1 cellular context compared by ENCODE assay signal in the genomic region with DNA sequence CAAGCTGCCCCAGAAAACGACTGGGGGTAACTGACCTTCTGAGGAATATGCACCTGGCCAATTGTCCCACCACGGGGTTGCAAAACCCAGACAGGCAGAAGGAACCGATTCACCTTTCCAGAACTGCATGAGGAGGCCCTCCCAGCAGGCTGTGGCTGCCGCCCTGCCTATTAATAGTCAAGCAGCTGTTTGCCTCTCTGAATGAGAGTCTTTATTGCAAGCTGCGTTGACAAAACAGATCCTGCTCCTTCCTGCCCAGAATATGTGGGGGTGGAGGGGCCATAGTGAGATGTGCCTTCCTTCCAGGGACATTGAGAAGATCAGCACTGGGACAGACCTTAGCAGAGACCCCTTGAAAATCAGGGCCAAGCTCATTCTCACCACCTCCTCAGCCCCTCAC.
TF ChIP-seq lines count a peak whose summit lies in the region.

No MANE protein-coding gene starts in this region.

TF ChIP-seq in GM23338, 12 proteins besides CTCF, POLR2A, EP300 and RAD21 (continued from another document):
- TF ChIP-seq, protein P1, sequence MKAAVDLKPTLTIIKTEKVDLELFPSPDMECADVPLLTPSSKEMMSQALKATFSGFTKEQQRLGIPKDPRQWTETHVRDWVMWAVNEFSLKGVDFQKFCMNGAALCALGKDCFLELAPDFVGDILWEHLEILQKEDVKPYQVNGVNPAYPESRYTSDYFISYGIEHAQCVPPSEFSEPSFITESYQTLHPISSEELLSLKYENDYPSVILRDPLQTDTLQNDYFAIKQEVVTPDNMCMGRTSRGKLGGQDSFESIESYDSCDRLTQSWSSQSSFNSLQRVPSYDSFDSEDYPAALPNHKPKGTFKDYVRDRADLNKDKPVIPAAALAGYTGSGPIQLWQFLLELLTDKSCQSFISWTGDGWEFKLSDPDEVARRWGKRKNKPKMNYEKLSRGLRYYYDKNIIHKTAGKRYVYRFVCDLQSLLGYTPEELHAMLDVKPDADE (IDR thresholded peaks at IDR 0.05), result no peak
- TF ChIP-seq NANOG (IDR thresholded peaks at IDR 0.05; ENCODE audit: borderline replicate concordance), result no peak
- TF ChIP-seq JUNB (IDR thresholded peaks at IDR 0.05; ENCODE audit: unreplicated experiment), result no peak
- no peak for TF ChIP-seq STAT1 (IDR thresholded peaks at IDR 0.05; ENCODE audit: unreplicated experiment)
- TF ChIP-seq REST (IDR thresholded peaks at IDR 0.05; ENCODE audit: unreplicated experiment), result no peak
- no peak for TF ChIP-seq ZNF462 (CRISPR knock-in tag; IDR thresholded peaks at IDR 0.05)
